In genomic region chr3:170724599-170724998, GRCh38 we compare ENCODE assay signal across 1 cellular context.
TF ChIP-seq lines count a peak whose summit lies in the region.

No MANE protein-coding gene starts in this region.

TF ChIP-seq in WTC11, 78 proteins besides CTCF, POLR2A, EP300 and RAD21 (continued from another document):
- TF ChIP-seq, protein P1, sequence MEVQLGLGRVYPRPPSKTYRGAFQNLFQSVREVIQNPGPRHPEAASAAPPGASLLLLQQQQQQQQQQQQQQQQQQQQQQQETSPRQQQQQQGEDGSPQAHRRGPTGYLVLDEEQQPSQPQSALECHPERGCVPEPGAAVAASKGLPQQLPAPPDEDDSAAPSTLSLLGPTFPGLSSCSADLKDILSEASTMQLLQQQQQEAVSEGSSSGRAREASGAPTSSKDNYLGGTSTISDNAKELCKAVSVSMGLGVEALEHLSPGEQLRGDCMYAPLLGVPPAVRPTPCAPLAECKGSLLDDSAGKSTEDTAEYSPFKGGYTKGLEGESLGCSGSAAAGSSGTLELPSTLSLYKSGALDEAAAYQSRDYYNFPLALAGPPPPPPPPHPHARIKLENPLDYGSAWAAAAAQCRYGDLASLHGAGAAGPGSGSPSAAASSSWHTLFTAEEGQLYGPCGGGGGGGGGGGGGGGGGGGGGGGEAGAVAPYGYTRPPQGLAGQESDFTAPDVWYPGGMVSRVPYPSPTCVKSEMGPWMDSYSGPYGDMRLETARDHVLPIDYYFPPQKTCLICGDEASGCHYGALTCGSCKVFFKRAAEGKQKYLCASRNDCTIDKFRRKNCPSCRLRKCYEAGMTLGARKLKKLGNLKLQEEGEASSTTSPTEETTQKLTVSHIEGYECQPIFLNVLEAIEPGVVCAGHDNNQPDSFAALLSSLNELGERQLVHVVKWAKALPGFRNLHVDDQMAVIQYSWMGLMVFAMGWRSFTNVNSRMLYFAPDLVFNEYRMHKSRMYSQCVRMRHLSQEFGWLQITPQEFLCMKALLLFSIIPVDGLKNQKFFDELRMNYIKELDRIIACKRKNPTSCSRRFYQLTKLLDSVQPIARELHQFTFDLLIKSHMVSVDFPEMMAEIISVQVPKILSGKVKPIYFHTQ (CRISPR knock-in tag; IDR thresholded peaks at IDR 0.05) = no peak
- no peak for TF ChIP-seq FOXP4 (CRISPR knock-in tag; IDR thresholded peaks at IDR 0.05)
- no peak for TF ChIP-seq HMGXB4 (CRISPR knock-in tag; IDR thresholded peaks at IDR 0.05)
- TF ChIP-seq ATF3 (CRISPR knock-in tag; conservative IDR thresholded peaks at IDR 0.05) = no peak
- no peak for TF ChIP-seq OVOL2 (CRISPR knock-in tag; IDR thresholded peaks at IDR 0.05; ENCODE audit: borderline replicate concordance)
- no peak for TF ChIP-seq NFATC4 (CRISPR knock-in tag; IDR thresholded peaks at IDR 0.05)
- no peak for TF ChIP-seq NFE2L1 (CRISPR knock-in tag; IDR thresholded peaks at IDR 0.05)
- TF ChIP-seq TEAD4 (CRISPR knock-in tag; IDR thresholded peaks at IDR 0.05) = no peak
